8 cellular contexts compared by ENCODE assay signal in genomic region chr4:121800961-121801714, GRCh38. TPM values are rescaled to one million over a fixed set of nuclear protein-coding genes. Genes with fewer than 3 reads are reported as not detected.
DNase-seq lines count a peak whose midpoint lies in the region; TF ChIP-seq lines count a peak whose summit lies in the region.

TSS of gene EXOSC9 (plus strand) at chr4:121801323. CDS start at chr4:121801425, 102 bp downstream.

- no peaks in the 10 kb centered on the region for H3K9me3 Mint-ChIP-seq in H9

- TF ChIP-seq EP300 in neural cell (conservative IDR thresholded peaks at IDR 0.05; ENCODE audit: poor library complexity, severe bottlenecking) (peak; percentile 52), stomach (IDR thresholded peaks at IDR 0.05) (no peak)

- H3K14ac ChIP-seq in H9 (ENCODE audit: insufficient read depth, low read length): peak within 1 kb of the TSS; percentile 97

- H3K4me3 ChIP-seq in MM.1S (ENCODE audit: low read length): peak within 1 kb of the TSS; percentile 79
- H3K4me3 ChIP-seq in neural cell (ENCODE audit: low read length): peak within 1 kb of the TSS; percentile 99
- peak within 1 kb of the TSS; percentile 70 to 91 (median 86) for H3K4me3 ChIP-seq in stomach

- H3K9ac ChIP-seq in H9 (ENCODE audit: extremely low read depth, insufficient read length, low read length) (peak within 1 kb of the TSS; percentile 100), MM.1S (ENCODE audit: low read length) (peak within 1 kb of the TSS; percentile 83), neural cell (ENCODE audit: low read length) (peak within 1 kb of the TSS; percentile 82)

- peaks cover 5% of the 10 kb centered on the region for H3K36me3 ChIP-seq in MM.1S (replicated peaks; ENCODE audit: insufficient read depth, low read length)
- H3K36me3 ChIP-seq in neural cell (ENCODE audit: insufficient read depth, low read length): no peaks in the 10 kb centered on the region
- H3K36me3 ChIP-seq in stomach: peaks cover 13 to 35% (median 35%) of the 10 kb centered on the region in 4 donors

- no peak within 1 kb of the TSS for H2BK15ac ChIP-seq in H9 (ENCODE audit: low read depth, low read length)

- no peak within 1 kb of the TSS for H4K8ac ChIP-seq in H9 (replicated peaks; ENCODE audit: insufficient read length, low read depth, low read length)

- no peaks in the 10 kb centered on the region for H3K9me3 ChIP-seq in H9 (ENCODE audit: control insufficient read depth, low read depth, low read length)
- no peaks in the 10 kb centered on the region for H3K9me3 ChIP-seq in MM.1S (replicated peaks; ENCODE audit: insufficient read depth, low read length)
- no peaks in the 10 kb centered on the region for H3K9me3 ChIP-seq in neural cell (ENCODE audit: low read length)
- H3K9me3 ChIP-seq in stomach: no peaks in the 10 kb centered on the region

- peaks cover 7% of the 10 kb centered on the region for H3K23me2 ChIP-seq in H9 (ENCODE audit: insufficient read length, low read depth, low read length, poor library complexity, severe bottlenecking)

- TF ChIP-seq CTCF in H9 (conservative IDR thresholded peaks at IDR 0.05) (no peak), MM.1S (IDR thresholded peaks at IDR 0.05; ENCODE audit: low read length) (no peak), neural cell (IDR thresholded peaks at IDR 0.05; ENCODE audit: poor library complexity, severe bottlenecking) (no peak), stomach (IDR thresholded peaks at IDR 0.05) (peak in 1 of 7 experiments; percentile 6)

- no peak within 1 kb of the TSS for H2BK12ac ChIP-seq in H9 (ENCODE audit: insufficient read length, low read depth, low read length)

- peak in 2 of 4 donors; percentile 38 to 67 for TF ChIP-seq POLR2A in stomach (IDR thresholded peaks at IDR 0.05)

- no peaks in the 10 kb centered on the region for H3K27me3 ChIP-seq in H9 (ENCODE audit: insufficient read depth, low read length)
- H3K27me3 ChIP-seq in MM.1S (replicated peaks; ENCODE audit: insufficient read depth, low read length): no peaks in the 10 kb centered on the region
- H3K27me3 ChIP-seq in neural cell (ENCODE audit: insufficient read depth, low read depth, low read length): no peaks in the 10 kb centered on the region
- H3K27me3 ChIP-seq in stomach: no peaks in the 10 kb centered on the region

- peak within 1 kb of the TSS; percentile 74 for H2BK120ac ChIP-seq in H9 (ENCODE audit: low read depth, low read length, poor library complexity, severe bottlenecking)

- peak within 1 kb of the TSS; percentile 58 for H3K56ac ChIP-seq in H9 (ENCODE audit: insufficient read length, low read depth, low read length)

- no peak within 1 kb of the TSS for H2BK20ac ChIP-seq in H9 (ENCODE audit: low read depth, low read length, poor library complexity, severe bottlenecking)

- no peak within 1 kb of the TSS for H3K23ac ChIP-seq in H9 (ENCODE audit: insufficient read length, low read depth, low read length)

- peak within 1 kb of the TSS; percentile 73; the same call in 1 of the 2 replicates for H3K4ac ChIP-seq in H9 (ENCODE audit: low read depth, low read length)

- H3F3A ChIP-seq in MM.1S (ENCODE audit: insufficient read depth, low read length) (peaks cover 17% of the 10 kb centered on the region), neural cell (ENCODE audit: insufficient read depth, low read length, poor library complexity, severe bottlenecking) (no peaks in the 10 kb centered on the region)

- H3K18ac ChIP-seq in H9 (ENCODE audit: insufficient read length, low read depth, low read length): peak within 1 kb of the TSS; percentile 99

- H3K27ac Mint-ChIP-seq in H9: peak within 1 kb of the TSS; percentile 97 to 99 (median 97)

- H3K9me2 ChIP-seq in MM.1S (replicated peaks; ENCODE audit: insufficient read depth, low read length): no peaks in the 10 kb centered on the region
- no peaks in the 10 kb centered on the region for H3K9me2 ChIP-seq in neural cell (ENCODE audit: insufficient read depth, low read length)

- H3K36me3 Mint-ChIP-seq in H9 (ENCODE audit: insufficient read depth in 1 of 3, low read depth in 3 of 3): peaks cover 21 to 41% (median 32%) of the 10 kb centered on the region in 3 experiments

- peak; percentile 94 for DNase-seq in ELR (ENCODE audit: low read depth)
- peak; percentile 92 for DNase-seq in H9
- DNase-seq in MM.1S: peak; percentile 95
- DNase-seq in SIG-M5 (lab: John Stamatoyannopoulos, UW): peak; percentile 85
- DNase-seq in activated gamma-delta T cell (lab: John Stamatoyannopoulos, UW): peak; percentile 72
- DNase-seq in fibroblast of the conjunctiva (ENCODE audit: low read depth): peak; percentile 83
- peak; percentile 93 for DNase-seq in stomach

- intact Hi-C loops in stomach (cut with DNase I; ENCODE audit: low total_unique reads): no loop called here

- peak within 1 kb of the TSS; percentile 30 for H3T11ph ChIP-seq in H9 (ENCODE audit: low read length)

- H4K91ac ChIP-seq in H9 (ENCODE audit: insufficient read length, low read depth, low read length): no peak within 1 kb of the TSS

- H2BK5ac ChIP-seq in H9 (ENCODE audit: insufficient read length, low read length): peak within 1 kb of the TSS; percentile 42

- peak within 1 kb of the TSS; percentile 91 to 92 for H3K4me3 Mint-ChIP-seq in H9

- H3K79me1 ChIP-seq in H9 (ENCODE audit: insufficient read depth, low read depth, low read length, poor library complexity, severe bottlenecking): no peaks in the 10 kb centered on the region

- H4K5ac ChIP-seq in H9 (ENCODE audit: insufficient read length, low read depth, low read length): peak within 1 kb of the TSS; percentile 86

- H4K20me1 ChIP-seq in H9 (ENCODE audit: control insufficient read depth, insufficient read depth, insufficient read length): no peaks in the 10 kb centered on the region
- no peaks in the 10 kb centered on the region for H4K20me1 ChIP-seq in MM.1S (ENCODE audit: insufficient read depth, low read length)
- no peaks in the 10 kb centered on the region for H4K20me1 ChIP-seq in neural cell (ENCODE audit: insufficient read depth)

- H3K4me2 ChIP-seq in H9 (ENCODE audit: insufficient read depth, insufficient read length, low read length) (peak within 1 kb of the TSS; percentile 93), MM.1S (ENCODE audit: low read depth, low read length) (peak within 1 kb of the TSS; percentile 81), neural cell (ENCODE audit: low read length) (peak within 1 kb of the TSS; percentile 96)

- peak within 1 kb of the TSS; percentile 61 for H3K27ac ChIP-seq in H9 (ENCODE audit: insufficient read length, low read depth, low read length)
- peak within 1 kb of the TSS; percentile 73 for H3K27ac ChIP-seq in MM.1S (ENCODE audit: low read length)
- H3K27ac ChIP-seq in neural cell (ENCODE audit: low read length): peak within 1 kb of the TSS; percentile 82
- peak within 1 kb of the TSS; percentile 87 to 91 (median 89) for H3K27ac ChIP-seq in stomach

- TF ChIP-seq RAD21 in neural cell (conservative IDR thresholded peaks at IDR 0.05): peak; percentile 47

- no peaks in the 10 kb centered on the region for H3K27me3 Mint-ChIP-seq in H9 (ENCODE audit: low read depth)

- H3K4me1 ChIP-seq in H9 (ENCODE audit: insufficient read depth, low read length): no peaks in the 10 kb centered on the region
- H3K4me1 ChIP-seq in MM.1S (ENCODE audit: low read length): peaks cover 28% of the 10 kb centered on the region
- H3K4me1 ChIP-seq in stomach: peaks cover 0 to 32% (median 19%) of the 10 kb centered on the region in 4 donors

- H3K4me1 Mint-ChIP-seq in H9: peaks cover 20 to 31% of the 10 kb centered on the region in 2 experiments

- H2AFZ ChIP-seq in H9 (ENCODE audit: low read length) (no peak within 1 kb of the TSS), MM.1S (ENCODE audit: low read length) (peak within 1 kb of the TSS; percentile 91), neural cell (ENCODE audit: low read depth, low read length) (peak within 1 kb of the TSS; percentile 100)

- peaks cover 4% of the 10 kb centered on the region; the same call in 1 of the 2 replicates for H3K79me2 ChIP-seq in H9 (ENCODE audit: insufficient read depth, low read length)
- peaks cover 34% of the 10 kb centered on the region for H3K79me2 ChIP-seq in MM.1S (ENCODE audit: low read length)
- peaks cover 17% of the 10 kb centered on the region for H3K79me2 ChIP-seq in neural cell (replicated peaks; ENCODE audit: insufficient read depth, low read length)

- WGBS in H9 (ENCODE audit: extremely low coverage, insufficient read length, low lambda C conversion rate): no CpG with 5 or more reads among the region's 48 CpGs
- 0 to 1% (median 0%) methylated on average over 42 to 48 of the region's 48 CpGs for WGBS in stomach, 5 donors

- peak within 1 kb of the TSS; percentile 16 for H2AK5ac ChIP-seq in H9 (ENCODE audit: insufficient read length, low read length)

TF ChIP-seq in neural cell, 6 proteins besides CTCF, POLR2A, EP300 and RAD21 (continues in another document):
- TF ChIP-seq SMC3 (conservative IDR thresholded peaks at IDR 0.05; ENCODE audit: poor library complexity): peak; percentile 63
- TF ChIP-seq MXI1 (conservative IDR thresholded peaks at IDR 0.05; ENCODE audit: poor library complexity, severe bottlenecking): peak; percentile 95
- peak; percentile 61 for TF ChIP-seq TAF1 (IDR thresholded peaks at IDR 0.05; ENCODE audit: low read depth)
- no peak for TF ChIP-seq EZH2 (IDR thresholded peaks at IDR 0.05; ENCODE audit: borderline replicate concordance, insufficient read depth, low read length, poor library complexity, severe bottlenecking)
- peak; percentile 91 for TF ChIP-seq POLR2AphosphoS5 (IDR thresholded peaks at IDR 0.05)

RNA-seq across cellular contexts. Expression of gene EXOSC9, which starts in this region (rescaled TPM):
- total RNA-seq in H9 (2021): 68.6 and 69.1 TPM in 2 replicates
- polyA plus RNA-seq in neural cell: 67.3 and 67.4 TPM in 2 replicates
- 34.6 and 49.5 TPM in 2 replicates for polyA minus RNA-seq in neural cell
- 100 to 1,000 TPM in 1 of 5 donors, 10 to 100 TPM in 4; 10.4 to 162 (median 34.5) TPM for total RNA-seq in stomach
- polyA plus RNA-seq in stomach: 10 to 100 TPM; 16.4 to 22.0 (median 18.6) TPM

Comparison
In these comparisons a context has a peak if more than half of its experiments do, and no peak if none do; other contexts are left out.
1. Peak in every context shown above with its lines: DNase-seq, H3K4me3 ChIP-seq and H3K27ac ChIP-seq.